In genomic region chr6:28158318-28158717, GRCh38 we compare ENCODE assay signal across 28 cellular contexts.
"Had no signal": no experiment of that assay in that cellular context is flagged by ENCODE, and none has a peak within 500 bp of the region (broad histone marks: within the 10 kb centered on the region; RNA-seq: fewer than 3 reads in every experiment).

No MANE protein-coding gene starts in this region.

- H3K27ac ChIP-seq: epithelial cell of prostate, esophagus squamous epithelium, gastrocnemius medialis, heart right ventricle, left lung, lower lobe of right lung had no signal

- FAIRE-seq: colon, endometrium, islet of Langerhans, keratinocyte had no signal

- H3K9me3 Mint-ChIP-seq: effector memory CD8-positive, alpha-beta T cell had no signal

- H3K4me3 Mint-ChIP-seq: dendritic cell treated with granulocyte-macrophage colony-stimulating factor and Interleukin-4, amounts not matched to agents 40 ng/mL and 50 ng/mL, for 4 days; effector memory CD8-positive, alpha-beta T cell; endodermal cell; mesothelial cell of epicardium; naive B cell had no signal

- H3K27ac Mint-ChIP-seq: dendritic cell treated with granulocyte-macrophage colony-stimulating factor and Interleukin-4, amounts not matched to agents 40 ng/mL and 50 ng/mL, for 4 days; effector memory CD8-positive, alpha-beta T cell; endodermal cell; mesothelial cell of epicardium; naive B cell had no signal

- ATAC-seq: effector memory CD8-positive, alpha-beta T cell; esophagus mucosa; gastrocnemius medialis; heart right ventricle; left cardiac atrium; left lung; left ventricle myocardium superior; lower lobe of right lung; mucosa of descending colon had no signal

- H3K4me1 Mint-ChIP-seq: endodermal cell had no signal

- H3K4me3 ChIP-seq: esophagus squamous epithelium, gastrocnemius medialis, heart right ventricle, left lung, lower lobe of right lung, mucosa of descending colon had no signal

- H3K9me3 ChIP-seq: gastrocnemius medialis, heart right ventricle, left lung, lower lobe of right lung, mucosa of descending colon had no signal

- DNase-seq: cortex of kidney; effector CD8-positive, alpha-beta T cell; effector memory CD8-positive, alpha-beta T cell; endodermal cell; erythroblast; esophagus squamous epithelium; foreskin fibroblast; foreskin melanocyte; gastrocnemius medialis; glutamatergic neuron; head of caudate nucleus; heart right ventricle; hippocampal formation; left cardiac atrium; left lung; left ventricle myocardium superior; lower lobe of right lung; mesenchymal stem cell; mucosa of descending colon; naive B cell had no signal

- H3K27me3 Mint-ChIP-seq: effector memory CD8-positive, alpha-beta T cell; naive B cell had no signal

- H3K27me3 ChIP-seq: esophagus squamous epithelium, gastrocnemius medialis, heart right ventricle, left lung had no signal
